32 cellular contexts compared by ENCODE assay signal in the genomic region with DNA sequence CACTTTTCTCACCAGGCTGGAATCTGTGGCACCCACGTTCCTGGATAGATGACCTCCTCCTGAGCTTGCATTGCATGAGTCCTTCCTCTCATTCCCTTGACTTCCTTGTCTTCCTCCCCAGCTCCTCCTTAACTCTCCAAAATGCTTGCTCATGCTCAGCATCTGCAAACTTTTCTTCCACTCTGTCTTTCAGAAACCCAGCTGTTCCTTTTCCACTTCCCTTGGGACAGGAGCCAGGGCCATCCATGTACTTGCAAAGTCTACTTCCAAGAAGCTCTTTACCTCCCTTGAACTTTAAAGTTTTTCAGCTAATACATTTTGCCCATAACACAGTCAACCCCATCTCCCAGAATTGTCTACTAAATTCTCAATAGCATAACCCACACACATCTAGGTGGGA.
"Had no signal": no experiment of that assay in that cellular context is flagged by ENCODE, and none has a peak within 500 bp of the region (broad histone marks: within the 10 kb centered on the region; RNA-seq: fewer than 3 reads in every experiment).

No MANE protein-coding gene starts in this region.

- DNase-seq: activated B cell treated with CpG ODN at 0.5 μM for 24 hours; activated CD4-positive, alpha-beta memory T cell treated with anti-CD3 and anti-CD28 coated beads for 36 hours; activated CD4-positive, alpha-beta T cell treated with anti-CD3 and anti-CD28 coated beads for 4 hours; activated CD4-positive, alpha-beta T cell treated with anti-CD3 and anti-CD28 coated beads, Interleukin-2, amount 10 ng/mL, durations not matched to agents 24 days and 14 days; activated CD4-positive, alpha-beta T cell treated with anti-CD3 and anti-CD28 coated beads, Interleukin-2, amount 50 U/mL, for 1 hour; activated CD4-positive, alpha-beta T cell treated with anti-CD3 and anti-CD28 coated beads, Interleukin-2, amount 50 U/mL, for 4 hours; activated CD4-positive, CD25-positive, alpha-beta regulatory T cell treated with anti-CD3 and anti-CD28 coated beads, Interleukin-2, amount 50 U/mL, for 72 hours; activated CD8-positive, alpha-beta memory T cell treated with anti-CD3 and anti-CD28 coated beads, Interleukin-2, amount 50 U/mL, for 4 hours; activated CD8-positive, alpha-beta T cell treated with anti-CD3 and anti-CD28 coated beads for 36 hours; activated effector memory CD4-positive, alpha-beta T cell treated with anti-CD3 and anti-CD28 coated beads, Interleukin-2, amount 50 U/mL, for 16 hours; activated gamma-delta T cell treated with Interleukin-2 at 50 U/mL for 16 hours; activated naive CD4-positive, alpha-beta T cell; activated naive CD4-positive, alpha-beta T cell treated with anti-CD3 and anti-CD28 coated beads for 36 hours; activated naive CD4-positive, alpha-beta T cell treated with anti-CD3 and anti-CD28 coated beads, Interleukin-2, amount 50 U/mL, for 16 hours; activated naive CD8-positive, alpha-beta T cell treated with anti-CD3 and anti-CD28 coated beads for 36 hours; activated T-cell treated with anti-CD3 and anti-CD28 coated beads for 4 hours; activated T-cell treated with anti-CD3 and anti-CD28 coated beads, Interleukin-2, amount 50 U/mL, for 1 hour; activated T-cell treated with anti-CD3 and anti-CD28 coated beads, Interleukin-2, amount 50 U/mL, for 4 hours; activated T-cell treated with anti-CD3 and anti-CD28 coated beads, Interleukin-2, amount 50 U/mL, for 72 hours; adrenal gland; amniotic stem cell; aorta; body of pancreas; brain microvascular endothelial cell; central memory CD4-positive, alpha-beta T cell; T-helper 1 cell; T-helper 2 cell; T-helper 9 cell had no signal

- H3K4me3 ChIP-seq: adrenal gland, body of pancreas, breast epithelium had no signal

- H3K27me3 ChIP-seq: adrenal gland, body of pancreas, brain microvascular endothelial cell, breast epithelium had no signal

- H3K4me1 ChIP-seq: adrenal gland, body of pancreas, breast epithelium had no signal

- H3K27ac ChIP-seq: adrenal gland, body of pancreas, brain microvascular endothelial cell, breast epithelium, VCaP had no signal

- H3K9me3 ChIP-seq: adrenal gland had no signal

- ATAC-seq: activated CD8-positive, alpha-beta T cell treated with anti-CD3 and anti-CD28 coated beads for 36 hours; activated naive CD4-positive, alpha-beta T cell treated with anti-CD3 and anti-CD28 coated beads, Interleukin-2, amount 50 U/mL, for 72 hours; activated T-cell treated with anti-CD3 and anti-CD28 coated beads, Interleukin-2, amount 50 U/mL, for 4 hours; activated T-cell treated with anti-CD3 and anti-CD28 coated beads, Interleukin-2, amount 50 U/mL, for 72 hours; activated T-helper 17 cell treated with anti-CD3 and anti-CD28 coated beads, Interleukin-2, amount 50 U/mL, for 72 hours; body of pancreas had no signal

- H3K36me3 ChIP-seq: adrenal gland, brain microvascular endothelial cell, breast epithelium had no signal
